ENCODE assay signal across 10 cellular contexts in the genomic region with DNA sequence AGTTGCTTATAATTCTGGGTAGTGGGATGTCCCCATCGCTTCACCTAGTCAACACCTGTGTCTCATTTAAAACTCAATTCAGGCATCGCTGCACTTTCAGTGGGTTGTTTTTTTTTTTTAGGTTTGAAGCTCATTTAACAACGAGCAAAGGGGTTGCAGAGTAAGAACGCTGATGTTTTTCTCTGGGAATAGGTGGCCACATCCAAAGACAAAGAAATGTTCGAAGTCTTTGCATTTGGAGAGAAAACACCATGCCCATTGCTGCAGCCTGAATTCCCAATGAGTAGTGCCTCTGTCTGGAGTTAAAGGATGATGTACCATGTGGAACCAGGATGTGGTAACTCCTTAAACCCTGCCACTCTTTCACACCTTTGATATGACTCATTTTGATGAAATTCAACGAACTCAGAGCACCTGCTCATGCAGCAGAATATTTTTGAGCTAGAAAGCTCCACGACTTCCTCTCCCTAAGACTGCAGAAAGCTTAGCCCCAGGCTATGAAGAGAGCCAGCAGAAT. TPM values are rescaled to one million over a fixed set of nuclear protein-coding genes. Genes with fewer than 3 reads are reported as not detected.
DNase-seq lines count a peak whose midpoint lies in the region; ATAC-seq and TF ChIP-seq lines count a peak whose summit lies in the region.
"Had no signal": no experiment of that assay in that cellular context is flagged by ENCODE, and none has a peak within 500 bp of the region (broad histone marks: within the 10 kb centered on the region; RNA-seq: fewer than 3 reads in every experiment).

No MANE protein-coding gene starts in this region.

- H3K4me1 ChIP-seq in OCI-LY3 (ENCODE audit: low read length), result peaks cover 69% of the 10 kb centered on the region

- DNase-seq in NCI-H1417 (lab: John Stamatoyannopoulos, UW) (peak in 2 of 3 experiments; percentile 8 to 12), NCI-H1417 treated with DMSO at 0.1 percent for 48 hours (lab: John Stamatoyannopoulos, UW) (no peak), natural killer cell (no peak), putamen (ENCODE audit: low spot score) (no peak), occipital lobe (lab: John Stamatoyannopoulos, UW) (no peak), NCI-H446 (lab: John Stamatoyannopoulos, UW) (no peak)

- H3K9ac ChIP-seq in OCI-LY3 (ENCODE audit: low read length), result peak overlapping the region; percentile 83

- peak overlapping the region; percentile 96 for H3K27ac ChIP-seq in OCI-LY3 (ENCODE audit: low read length)
- H3K27ac ChIP-seq: SJSA1 had no signal

- peak overlapping the region; percentile 76 for H3K4me2 ChIP-seq in OCI-LY3 (ENCODE audit: low read length)

- ATAC-seq in HG02678 (IDR thresholded peaks at IDR 0.05; ENCODE audit: unreplicated experiment) (peak; percentile 72), natural killer cell (peak in 2 of 3 donors; percentile 46 to 55)

- H3K36me3 Mint-ChIP-seq in natural killer cell, result no peaks in the 10 kb centered on the region

- no peaks in the 10 kb centered on the region for H4K20me1 ChIP-seq in OCI-LY3 (ENCODE audit: insufficient read depth, low read length)

- H3K79me2 ChIP-seq in OCI-LY3 (ENCODE audit: low read length), result peaks cover 14% of the 10 kb centered on the region

- H2AFZ ChIP-seq in OCI-LY3 (ENCODE audit: low read depth, low read length), result no peak overlapping the region

- peaks cover 0 to 10% of the 10 kb centered on the region in 2 donors for H3K27me3 Mint-ChIP-seq in natural killer cell (ENCODE audit: low read depth in 2 of 2)

- no peak for TF ChIP-seq CTCF in OCI-LY3 (IDR thresholded peaks at IDR 0.05; ENCODE audit: low read depth, low read length)
- TF ChIP-seq CTCF in natural killer cell (IDR thresholded peaks at IDR 0.05), result no peak

- H3K9me3 ChIP-seq in OCI-LY3 (ENCODE audit: insufficient read depth, low read length), result peaks cover 15% of the 10 kb centered on the region
- H3K9me3 ChIP-seq: SJSA1 had no signal

- peaks cover 11% of the 10 kb centered on the region for H3K36me3 ChIP-seq in OCI-LY3 (replicated peaks; ENCODE audit: low read depth, low read length)
- H3K36me3 ChIP-seq: SJSA1 had no signal

- H3K4me3 ChIP-seq in OCI-LY3 (ENCODE audit: low read length), result peak overlapping the region; percentile 57
- H3K4me3 ChIP-seq: SJSA1 had no signal

- intact Hi-C loops in natural killer cell (cut with micrococcal nuclease), result no loop called here

- no peaks in the 10 kb centered on the region for H3K9me3 Mint-ChIP-seq in natural killer cell

- no peak overlapping the region for H3K27ac Mint-ChIP-seq in natural killer cell

- no peak overlapping the region for H3K4me3 Mint-ChIP-seq in natural killer cell

- H3K27me3 ChIP-seq in OCI-LY3 (ENCODE audit: low read depth, low read length), result no peaks in the 10 kb centered on the region
- H3K27me3 ChIP-seq: SJSA1 had no signal

- peaks cover 5 to 10% of the 10 kb centered on the region in 2 donors for H3K4me1 Mint-ChIP-seq in natural killer cell

RNA-seq across cellular contexts. Expression of a gene that starts 35.1 kb away (rescaled TPM):
- total RNA-seq in natural killer cell (10 to 100 TPM; 12.6 to 32.5 (median 21.4) TPM), occipital lobe (0.47 TPM)
- total RNA-seq: H4, SJSA1 had no signal

RNA-seq across cellular contexts. Expression of a gene that starts 59.4 kb away (rescaled TPM):
- 10 to 100 TPM in 1 of 3 donors, 1 to 10 TPM in 2; 1.9 to 10.5 (median 3.2) TPM for total RNA-seq in natural killer cell
- 4.2 TPM for total RNA-seq in occipital lobe

Comparison
In these comparisons a context has a peak if more than half of its experiments do, and no peak if none do; other contexts are left out.
1. DNase-seq: peak in NCI-H1417 (2 of 3); none in NCI-H1417 treated with DMSO at 0.1 percent for 48 hours (single experiment), natural killer cell (single experiment), putamen (single experiment), occipital lobe (single experiment) and NCI-H446 (0 of 2).